Comparison of ENCODE assay signal across 17 cellular contexts in the genomic region with DNA sequence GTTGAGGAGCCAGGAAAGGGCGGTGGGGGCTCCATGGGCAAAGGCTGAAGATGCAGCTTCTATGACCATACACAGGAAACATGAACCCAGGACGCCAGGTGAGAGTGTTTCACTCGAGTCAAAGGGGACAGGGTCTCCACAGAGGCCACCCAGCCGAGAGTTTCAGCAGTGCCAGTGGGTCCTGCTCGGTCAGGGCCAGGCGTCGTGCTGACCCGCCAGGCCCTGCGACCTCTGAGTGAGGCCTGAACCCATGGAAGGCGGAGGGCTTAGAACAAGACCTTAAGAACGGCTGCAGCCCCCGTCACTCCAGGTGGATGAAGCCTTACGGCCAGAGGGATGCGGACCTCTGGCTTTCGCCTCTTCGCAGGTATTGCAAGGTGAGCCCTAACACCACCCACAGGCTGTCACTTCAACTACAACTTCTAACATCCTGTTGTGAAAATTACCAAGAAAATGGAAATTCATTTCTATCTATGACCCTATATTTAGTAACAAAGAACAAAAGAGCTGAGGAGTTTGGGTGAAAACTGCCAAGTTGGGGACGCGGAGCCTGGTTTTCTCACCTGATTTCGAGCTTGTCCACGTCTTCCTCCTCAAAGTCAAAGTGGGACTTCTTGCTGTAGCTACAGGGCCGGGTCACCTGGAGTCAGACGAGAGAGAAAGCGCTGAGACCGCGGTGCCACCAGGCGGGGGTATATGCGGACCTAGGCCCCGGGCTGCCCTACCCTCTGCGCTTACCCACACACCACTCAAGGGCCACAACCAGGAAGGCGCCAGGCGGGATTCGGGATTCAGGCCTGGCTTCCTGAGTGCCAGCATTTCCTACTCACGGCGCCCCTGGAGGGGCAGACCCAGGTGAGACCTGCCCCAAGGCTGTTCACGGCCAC. TPM values are rescaled to one million over a fixed set of nuclear protein-coding genes. Genes with fewer than 3 reads are reported as not detected.
DNase-seq lines count a peak whose midpoint lies in the region; ATAC-seq and TF ChIP-seq lines count a peak whose summit lies in the region.
"Had no signal": no experiment of that assay in that cellular context is flagged by ENCODE, and none has a peak within 500 bp of the region (broad histone marks: within the 10 kb centered on the region; RNA-seq: fewer than 3 reads in every experiment).

No MANE protein-coding gene starts in this region.

- H3K27ac Mint-ChIP-seq in CD4-positive, alpha-beta memory T cell: peak overlapping the region in 4 of 7 donors; percentile 40 to 91 (median 46)
- peak overlapping the region; percentile 54 for H3K27ac Mint-ChIP-seq in activated CD4-positive, alpha-beta memory T cell treated with anti-CD3 and anti-CD28 coated beads, Interleukin-2, amount 10 ng/mL, durations not matched to agents 7 days and 5 days
- peak overlapping the region in 6 of 9 donors; percentile 21 to 72 (median 41) for H3K27ac Mint-ChIP-seq in naive thymus-derived CD4-positive, alpha-beta T cell

- in situ Hi-C loops in GM13977 (cut with MboI; ENCODE audit: low pct_unique_long_range_greater_than_20kb, low sequenced_read_pairs, unreplicated experiment): no loop called here

- H3K4me1 Mint-ChIP-seq in CD4-positive, alpha-beta memory T cell: peaks cover 0 to 5% (median 0%) of the 10 kb centered on the region in 4 donors
- H3K4me1 Mint-ChIP-seq in activated CD4-positive, alpha-beta memory T cell treated with anti-CD3 and anti-CD28 coated beads, Interleukin-2, amount 10 ng/mL, durations not matched to agents 7 days and 5 days: peaks cover 3% of the 10 kb centered on the region
- peaks cover 0 to 6% (median 4%) of the 10 kb centered on the region in 7 donors for H3K4me1 Mint-ChIP-seq in naive thymus-derived CD4-positive, alpha-beta T cell

- intact Hi-C loops in CD4-positive, alpha-beta memory T cell (cut with micrococcal nuclease): no loop called here
- intact Hi-C loops in naive thymus-derived CD4-positive, alpha-beta T cell (cut with micrococcal nuclease): no loop called here

- H3K4me3 Mint-ChIP-seq in CD4-positive, alpha-beta memory T cell: no peak overlapping the region
- H3K4me3 Mint-ChIP-seq in activated CD4-positive, alpha-beta memory T cell treated with anti-CD3 and anti-CD28 coated beads, Interleukin-2, amount 10 ng/mL, durations not matched to agents 7 days and 5 days: no peak overlapping the region
- peak overlapping the region in 1 of 10 donors; percentile 45 for H3K4me3 Mint-ChIP-seq in naive thymus-derived CD4-positive, alpha-beta T cell

- POLR2A ChIA-PET in CD4-positive, alpha-beta memory T cell (lab: Charles Lee; ENCODE audit: partially characterized antibody): no interaction called here
- POLR2A ChIA-PET in activated CD4-positive, alpha-beta memory T cell treated with anti-CD3 and anti-CD28 coated beads, Interleukin-2, amount 10 ng/mL, durations not matched to agents 7 days and 5 days (lab: Charles Lee): no interaction called here
- POLR2A ChIA-PET in naive thymus-derived CD4-positive, alpha-beta T cell (lab: Charles Lee): interaction anchor here (0.7 kb wide), 1 partner anchor 15 kb away, joined by 3 read pairs; no protein-coding TSS in a partner anchor

- H3K27ac ChIP-seq in CD4-positive, alpha-beta memory T cell (ENCODE audit: low read depth, low read length): no peak overlapping the region
- no peak overlapping the region for H3K27ac ChIP-seq in naive thymus-derived CD4-positive, alpha-beta T cell (ENCODE audit: low read depth, low read length)
- H3K27ac ChIP-seq: cardiac muscle cell, GM23248 had no signal

- peaks cover 0 to 10% (median 0%) of the 10 kb centered on the region in 8 donors for H3K9me3 Mint-ChIP-seq in CD4-positive, alpha-beta memory T cell
- no peaks in the 10 kb centered on the region for H3K9me3 Mint-ChIP-seq in activated CD4-positive, alpha-beta memory T cell treated with anti-CD3 and anti-CD28 coated beads, Interleukin-2, amount 10 ng/mL, durations not matched to agents 7 days and 5 days
- H3K9me3 Mint-ChIP-seq in naive thymus-derived CD4-positive, alpha-beta T cell: peaks cover 0 to 11% (median 0%) of the 10 kb centered on the region in 11 donors
- H3K9me3 Mint-ChIP-seq: naive B cell had no signal

- TF ChIP-seq CTCF in GM13977 (IDR thresholded peaks at IDR 0.05; ENCODE audit: extremely low read depth, insufficient read depth, missing control alignments): no peak

- H3K4me1 ChIP-seq in CD4-positive, alpha-beta memory T cell (ENCODE audit: insufficient read depth, low read length): no peaks in the 10 kb centered on the region
- H3K4me1 ChIP-seq in naive thymus-derived CD4-positive, alpha-beta T cell (ENCODE audit: control insufficient read depth in 2 of 2, insufficient read depth in 2 of 2, low read length in 2 of 2): no peaks in the 10 kb centered on the region

- H3K27me3 Mint-ChIP-seq in CD4-positive, alpha-beta memory T cell: no peaks in the 10 kb centered on the region
- no peaks in the 10 kb centered on the region for H3K27me3 Mint-ChIP-seq in activated CD4-positive, alpha-beta memory T cell treated with anti-CD3 and anti-CD28 coated beads, Interleukin-2, amount 10 ng/mL, durations not matched to agents 7 days and 5 days
- no peaks in the 10 kb centered on the region for H3K27me3 Mint-ChIP-seq in naive thymus-derived CD4-positive, alpha-beta T cell
- H3K27me3 Mint-ChIP-seq: naive B cell had no signal

- H3K4me3 ChIP-seq in CD4-positive, alpha-beta memory T cell (ENCODE audit: low read length in 2 of 2): no peak overlapping the region
- no peak overlapping the region for H3K4me3 ChIP-seq in naive thymus-derived CD4-positive, alpha-beta T cell (ENCODE audit: low read length)
- H3K4me3 ChIP-seq: cardiac muscle cell, GM23248 had no signal

- H3K9me3 ChIP-seq in CD4-positive, alpha-beta memory T cell (ENCODE audit: control insufficient read depth in 1 of 2, low read length in 2 of 2): no peaks in the 10 kb centered on the region
- H3K9me3 ChIP-seq in naive thymus-derived CD4-positive, alpha-beta T cell (ENCODE audit: control insufficient read depth in 2 of 3, low read length in 3 of 3): no peaks in the 10 kb centered on the region

- H3K36me3 Mint-ChIP-seq in CD4-positive, alpha-beta memory T cell: peaks cover 36 to 66% of the 10 kb centered on the region in 2 donors
- H3K36me3 Mint-ChIP-seq in activated CD4-positive, alpha-beta memory T cell treated with anti-CD3 and anti-CD28 coated beads, Interleukin-2, amount 10 ng/mL, durations not matched to agents 7 days and 5 days (ENCODE audit: low read depth): peaks cover 53% of the 10 kb centered on the region
- H3K36me3 Mint-ChIP-seq in naive thymus-derived CD4-positive, alpha-beta T cell: peaks cover 3 to 34% (median 9%) of the 10 kb centered on the region in 5 donors

- CTCF ChIA-PET in CD4-positive, alpha-beta memory T cell (lab: Charles Lee; ENCODE audit: partially characterized antibody): no interaction called here
- CTCF ChIA-PET in activated CD4-positive, alpha-beta memory T cell treated with anti-CD3 and anti-CD28 coated beads, Interleukin-2, amount 10 ng/mL, durations not matched to agents 7 days and 5 days (lab: Charles Lee): no interaction called here
- CTCF ChIA-PET in naive thymus-derived CD4-positive, alpha-beta T cell (lab: Charles Lee): interaction anchor here (0.9 kb wide), 1 partner anchor 203 kb away, joined by 3 read pairs; no protein-coding TSS in a partner anchor

- no peaks in the 10 kb centered on the region for H3K27me3 ChIP-seq in CD4-positive, alpha-beta memory T cell (ENCODE audit: insufficient read depth, low read length)
- H3K27me3 ChIP-seq in naive thymus-derived CD4-positive, alpha-beta T cell (ENCODE audit: control insufficient read depth in 2 of 2, insufficient read depth in 2 of 2, low read length in 2 of 2): no peaks in the 10 kb centered on the region
- H3K27me3 ChIP-seq: cardiac muscle cell had no signal

- H3K36me3 ChIP-seq in CD4-positive, alpha-beta memory T cell (ENCODE audit: insufficient read depth, low read length): peaks cover 83% of the 10 kb centered on the region
- H3K36me3 ChIP-seq in naive thymus-derived CD4-positive, alpha-beta T cell (ENCODE audit: control insufficient read depth in 2 of 3, insufficient read depth in 3 of 3, low read length in 3 of 3): peaks cover 26 to 94% (median 71%) of the 10 kb centered on the region in 3 experiments
- H3K36me3 ChIP-seq: cardiac muscle cell had no signal

- ATAC-seq in HG02759 (IDR thresholded peaks at IDR 0.05; ENCODE audit: unreplicated experiment): peak; percentile 16
- ATAC-seq in naive thymus-derived CD4-positive, alpha-beta T cell: no peak
- no peak for ATAC-seq in GM18873 (IDR thresholded peaks at IDR 0.05; ENCODE audit: low FRiP score, unreplicated experiment)
- no peak for ATAC-seq in HG03378 (IDR thresholded peaks at IDR 0.05; ENCODE audit: unreplicated experiment)

- no peak for DNase-seq in CD4-positive, alpha-beta memory T cell
- DNase-seq in activated CD4-positive, alpha-beta memory T cell treated with anti-CD3 and anti-CD28 coated beads, Interleukin-2, amount 10 ng/mL, durations not matched to agents 7 days and 5 days: no peak
- no peak for DNase-seq in naive thymus-derived CD4-positive, alpha-beta T cell
- DNase-seq in GM13977 (ENCODE audit: low spot score): no peak
- DNase-seq: activated naive CD4-positive, alpha-beta T cell treated with Interleukin-2 at 50 U/mL for 16 hours; AML-193; DMS153; effector CD4-positive, alpha-beta T cell; GM23248; naive B cell; NCI-H2081 treated with DMSO at 0.1 percent for 48 hours; NCI-H526; substantia nigra had no signal

RNA-seq across cellular contexts. Expression of gene C13orf46, which starts 50.1 kb away (rescaled TPM):
- total RNA-seq in CD4-positive, alpha-beta memory T cell: 10 to 100 TPM; 13.9 to 14.2 TPM
- polyA plus RNA-seq in CD4-positive, alpha-beta memory T cell: 1 to 10 TPM in 1 of 2 donors, not detected in 1; 1.5 TPM
- 1 to 10 TPM; 2.5 to 2.9 TPM for total RNA-seq in activated CD4-positive, alpha-beta memory T cell treated with anti-CD3 and anti-CD28 coated beads, Interleukin-2, amount 10 ng/mL, durations not matched to agents 7 days and 5 days
- 10 to 100 TPM in 4 of 5 experiments, 1 to 10 TPM in 1; 8.0 to 27.0 (median 19.1) TPM for total RNA-seq in naive thymus-derived CD4-positive, alpha-beta T cell
- polyA plus RNA-seq in naive thymus-derived CD4-positive, alpha-beta T cell: 1 to 10 TPM; 1.3 to 1.4 TPM
- total RNA-seq: cardiac muscle cell, GM23248 had no signal
